20 cellular contexts compared by ENCODE assay signal in the genomic region with DNA sequence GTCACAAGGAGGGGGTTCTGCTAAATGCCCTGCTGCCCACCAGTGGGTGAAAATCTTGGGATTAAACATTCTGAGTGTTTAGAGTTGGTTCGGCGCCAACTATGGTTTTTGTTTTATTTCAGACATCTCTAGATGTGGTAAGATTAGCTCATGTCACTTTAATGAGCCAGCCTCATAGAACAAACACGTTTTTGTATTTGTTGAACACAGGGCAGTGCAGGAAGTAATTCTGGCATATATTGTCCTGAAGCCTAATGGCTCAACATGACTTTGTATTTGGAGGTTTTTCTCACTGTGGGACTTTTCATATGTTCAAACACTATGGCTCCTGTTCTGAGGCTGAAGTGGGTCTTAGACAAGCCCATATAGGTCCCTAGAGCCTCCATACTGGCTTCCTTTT.
A peak's percentile ranks its signal among the peaks of the same experiment; 100 is the strongest.
DNase-seq lines count a peak whose midpoint lies in the region; ATAC-seq and TF ChIP-seq lines count a peak whose summit lies in the region.
"Had no signal": no experiment of that assay in that cellular context is flagged by ENCODE, and none has a peak within 500 bp of the region (broad histone marks: within the 10 kb centered on the region; RNA-seq: fewer than 3 reads in every experiment).

No MANE protein-coding gene starts in this region.

- intact Hi-C loops in left colon (cut with DNase I, micrococcal nuclease) = no loop called here

- ATAC-seq in left colon = peak; percentile 75
- no peak for ATAC-seq in HG03159 (IDR thresholded peaks at IDR 0.05; ENCODE audit: unreplicated experiment)
- ATAC-seq in HG02798 (IDR thresholded peaks at IDR 0.05; ENCODE audit: poor library complexity, unreplicated experiment) = no peak
- ATAC-seq: T-helper 17 cell had no signal

- DNase-seq in COR-L47 (lab: John Stamatoyannopoulos, UW) (peak; percentile 6), EL (peak; percentile 22), SW480 (ENCODE audit: low spot score) (peak; percentile 48), left colon (no peak), erythroblast (lab: John Stamatoyannopoulos, UW) (no peak)
- DNase-seq: activated CD4-positive, alpha-beta T cell treated with anti-CD3 and anti-CD28 coated beads for 4 hours; activated CD8-positive, alpha-beta memory T cell treated with anti-CD3 and anti-CD28 coated beads for 24 hours; activated gamma-delta T cell; activated T-cell treated with anti-CD3 and anti-CD28 coated beads, Interleukin-2, amount 50 U/mL, for 1 hour; CD4-positive, CD25-positive, alpha-beta regulatory T cell; DMS 273 treated with DMSO at 0.1 percent for 48 hours; GF-D8; MV-4-11; NCI-H1694 treated with DMSO at 0.1 percent for 48 hours; NCI-H2227 treated with DMSO at 0.1 percent for 48 hours; SJCRH30; T-helper 17 cell; trophoblast cell had no signal

- no peak for TF ChIP-seq POLR2A in erythroblast (IDR thresholded peaks at IDR 0.05; ENCODE audit: low read length)

Comparison
In these comparisons a context has a peak if more than half of its experiments do, and no peak if none do; other contexts are left out.
1. DNase-seq: peak in COR-L47 (single experiment), EL (single experiment) and SW480 (single experiment); none in left colon (0 of 2) and erythroblast (0 of 2).